Comparison of ENCODE assay signal across 12 cellular contexts in the genomic region with DNA sequence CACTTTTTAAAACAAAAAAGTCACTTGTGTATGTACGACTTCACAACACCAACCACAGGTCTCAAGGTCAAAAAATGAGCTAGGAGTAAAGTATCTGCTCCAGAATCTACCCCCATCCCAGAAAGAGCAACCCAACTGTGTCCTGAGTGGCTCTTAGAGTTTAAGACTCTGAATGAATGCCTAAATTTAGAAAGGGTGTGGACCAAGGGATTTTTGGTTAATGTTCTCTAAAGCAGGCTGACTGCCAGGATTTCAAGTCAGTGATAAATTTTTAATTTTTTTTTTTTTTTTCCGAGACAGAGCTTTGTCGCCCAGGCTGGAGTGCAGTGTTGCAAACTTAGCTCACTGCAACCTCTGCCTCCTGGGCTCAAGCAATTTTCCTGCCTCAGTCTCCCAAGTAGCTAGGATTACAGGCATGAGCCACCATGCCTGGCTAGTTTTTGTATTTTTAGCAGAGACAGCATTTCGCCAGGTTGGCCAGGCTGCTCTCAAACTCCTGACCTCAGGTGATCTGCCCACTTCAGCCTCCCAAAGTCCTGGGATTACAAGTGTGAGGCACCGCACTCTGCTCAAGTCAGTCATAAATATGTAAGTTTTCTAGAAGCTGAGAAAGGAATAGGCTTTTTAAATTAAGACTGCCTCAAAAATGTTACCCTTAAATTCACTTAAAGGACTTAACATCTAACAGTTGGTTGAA. TPM values are rescaled to one million over a fixed set of nuclear protein-coding genes. Genes with fewer than 3 reads are reported as not detected.
DNase-seq lines count a peak whose midpoint lies in the region; FAIRE-seq and TF ChIP-seq lines count a peak whose summit lies in the region.
"Had no signal": no experiment of that assay in that cellular context is flagged by ENCODE, and none has a peak within 500 bp of the region (broad histone marks: within the 10 kb centered on the region; RNA-seq: fewer than 3 reads in every experiment).

No MANE protein-coding gene starts in this region.

- H3K27me3 ChIP-seq in BLaER1 (no peaks in the 10 kb centered on the region), parathyroid adenoma (ENCODE audit: control insufficient read depth, insufficient read depth, low read length) (no peaks in the 10 kb centered on the region)

- DNase-seq in SK-N-MC (ENCODE audit: low read depth, low spot score) (no peak), fibroblast of pulmonary artery (ENCODE audit: low read depth) (peak; percentile 19), hypothalamus (lab: John Stamatoyannopoulos, UW) (no peak), NCI-H748 treated with DMSO at 0.1 percent for 48 hours (lab: John Stamatoyannopoulos, UW) (no peak), frontal cortex (ENCODE audit: low spot score in 2 of 2) (no peak), NCI-H1105 treated with DMSO at 0.1 percent for 48 hours (lab: John Stamatoyannopoulos, UW) (no peak)
- DNase-seq: activated CD8-positive, alpha-beta memory T cell treated with anti-CD3 and anti-CD28 coated beads for 24 hours; effector CD8-positive, alpha-beta T cell; mammary epithelial cell; PC-9 had no signal

- H3K9me3 ChIP-seq in BLaER1: no peaks in the 10 kb centered on the region
- H3K9me3 ChIP-seq in SK-N-MC (ENCODE audit: low read depth, low read length): no peaks in the 10 kb centered on the region
- no peaks in the 10 kb centered on the region for H3K9me3 ChIP-seq in parathyroid adenoma (ENCODE audit: control insufficient read depth, low read length)

- no peak for FAIRE-seq in frontal cortex (lab: Jason Lieb, UNC)

- H3K4me1 ChIP-seq in BLaER1 (peaks cover 48% of the 10 kb centered on the region), parathyroid adenoma (peaks cover 4% of the 10 kb centered on the region)

- H3K27ac ChIP-seq in BLaER1: no peak overlapping the region
- H3K27ac ChIP-seq in SK-N-MC: peak overlapping the region; percentile 67; the same call in 1 of the 2 replicates
- H3K27ac ChIP-seq in parathyroid adenoma: no peak overlapping the region
- H3K27ac ChIP-seq: PC-9 had no signal

- no peak overlapping the region for H3K4me3 ChIP-seq in BLaER1
- H3K4me3 ChIP-seq in SK-N-MC: no peak overlapping the region
- H3K4me3 ChIP-seq in fibroblast of pulmonary artery (replicated peaks; ENCODE audit: low read depth, low read length): no peak overlapping the region
- H3K4me3 ChIP-seq in parathyroid adenoma (ENCODE audit: low read depth, low read length): no peak overlapping the region
- H3K4me3 ChIP-seq: PC-9 had no signal

- H3K79me2 ChIP-seq in parathyroid adenoma: peaks cover 45% of the 10 kb centered on the region

- no peak overlapping the region for H2AFZ ChIP-seq in parathyroid adenoma
- H2AFZ ChIP-seq: PC-9 had no signal

- H3K9ac ChIP-seq in BLaER1 (no peak overlapping the region), SK-N-MC (ENCODE audit: insufficient read length) (no peak overlapping the region), parathyroid adenoma (no peak overlapping the region)

- H3K4me2 ChIP-seq in BLaER1 (peak overlapping the region; percentile 36), parathyroid adenoma (ENCODE audit: low read length) (peak overlapping the region; percentile 68)
- H3K4me2 ChIP-seq: PC-9 had no signal

- peaks cover 99% of the 10 kb centered on the region for H4K20me1 ChIP-seq in BLaER1

- TF ChIP-seq CTCF in fibroblast of pulmonary artery (IDR thresholded peaks at IDR 0.05; ENCODE audit: low read length, missing control alignments) (no peak), parathyroid adenoma (IDR thresholded peaks at IDR 0.05) (no peak)

- H3K36me3 ChIP-seq in BLaER1 (peaks cover 60% of the 10 kb centered on the region), SK-N-MC (ENCODE audit: insufficient read depth, low read length) (peaks cover 37% of the 10 kb centered on the region), parathyroid adenoma (ENCODE audit: control insufficient read depth, insufficient read depth, low read length) (no peaks in the 10 kb centered on the region)

RNA-seq across cellular contexts. Expression of a gene that starts 20.2 kb away (rescaled TPM):
- 46.5 TPM for total RNA-seq in frontal cortex

RNA-seq across cellular contexts. Expression of a gene that starts 51.3 kb away (rescaled TPM):
- total RNA-seq in frontal cortex: 19.6 TPM
